ENCODE assay signal across 1 cellular context in the genomic region with DNA sequence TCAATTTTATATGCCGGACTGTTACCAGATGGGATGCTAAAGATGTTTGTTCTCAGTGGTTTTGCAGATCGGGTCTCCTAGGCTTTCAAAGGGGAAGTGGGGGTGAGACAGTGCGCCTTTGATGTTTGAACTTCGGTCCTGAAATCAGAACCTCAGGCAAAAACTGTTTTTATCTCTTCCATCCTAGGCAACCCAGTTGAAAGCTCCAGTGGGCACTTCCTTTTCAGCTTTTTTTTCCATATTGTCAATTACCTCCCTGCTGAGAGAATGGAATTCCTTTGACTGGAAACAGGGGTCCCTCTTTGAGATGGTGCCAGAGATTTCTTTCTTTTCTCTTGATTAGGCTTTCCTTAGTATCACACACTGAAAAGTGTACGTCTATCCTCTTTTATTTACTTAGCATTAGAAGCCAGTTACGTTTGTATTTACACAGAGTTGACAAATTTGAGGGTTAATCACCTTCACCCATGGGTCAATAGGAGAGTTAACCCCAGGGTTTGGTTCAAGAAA.
TF ChIP-seq lines count a peak whose summit lies in the region.

No MANE protein-coding gene starts in this region.

TF ChIP-seq in HepG2, 621 proteins besides CTCF, POLR2A, EP300 and RAD21 (continued from another document and continues in another):
- no peak for TF ChIP-seq ZNF646 (CRISPR knock-in tag; IDR thresholded peaks at IDR 0.05)
- TF ChIP-seq LCORL (IDR thresholded peaks at IDR 0.05), result no peak
- peak; percentile 60; the same call in 1 of the 2 replicates for TF ChIP-seq LCORL (CRISPR knock-in tag; IDR thresholded peaks at IDR 0.05)
- TF ChIP-seq HDAC1 (CRISPR knock-in tag; IDR thresholded peaks at IDR 0.05), result peak; percentile 77
- TF ChIP-seq, protein P1, sequence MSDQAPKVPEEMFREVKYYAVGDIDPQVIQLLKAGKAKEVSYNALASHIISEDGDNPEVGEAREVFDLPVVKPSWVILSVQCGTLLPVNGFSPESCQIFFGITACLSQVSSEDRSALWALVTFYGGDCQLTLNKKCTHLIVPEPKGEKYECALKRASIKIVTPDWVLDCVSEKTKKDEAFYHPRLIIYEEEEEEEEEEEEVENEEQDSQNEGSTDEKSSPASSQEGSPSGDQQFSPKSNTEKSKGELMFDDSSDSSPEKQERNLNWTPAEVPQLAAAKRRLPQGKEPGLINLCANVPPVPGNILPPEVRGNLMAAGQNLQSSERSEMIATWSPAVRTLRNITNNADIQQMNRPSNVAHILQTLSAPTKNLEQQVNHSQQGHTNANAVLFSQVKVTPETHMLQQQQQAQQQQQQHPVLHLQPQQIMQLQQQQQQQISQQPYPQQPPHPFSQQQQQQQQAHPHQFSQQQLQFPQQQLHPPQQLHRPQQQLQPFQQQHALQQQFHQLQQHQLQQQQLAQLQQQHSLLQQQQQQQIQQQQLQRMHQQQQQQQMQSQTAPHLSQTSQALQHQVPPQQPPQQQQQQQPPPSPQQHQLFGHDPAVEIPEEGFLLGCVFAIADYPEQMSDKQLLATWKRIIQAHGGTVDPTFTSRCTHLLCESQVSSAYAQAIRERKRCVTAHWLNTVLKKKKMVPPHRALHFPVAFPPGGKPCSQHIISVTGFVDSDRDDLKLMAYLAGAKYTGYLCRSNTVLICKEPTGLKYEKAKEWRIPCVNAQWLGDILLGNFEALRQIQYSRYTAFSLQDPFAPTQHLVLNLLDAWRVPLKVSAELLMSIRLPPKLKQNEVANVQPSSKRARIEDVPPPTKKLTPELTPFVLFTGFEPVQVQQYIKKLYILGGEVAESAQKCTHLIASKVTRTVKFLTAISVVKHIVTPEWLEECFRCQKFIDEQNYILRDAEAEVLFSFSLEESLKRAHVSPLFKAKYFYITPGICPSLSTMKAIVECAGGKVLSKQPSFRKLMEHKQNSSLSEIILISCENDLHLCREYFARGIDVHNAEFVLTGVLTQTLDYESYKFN (CRISPR knock-in tag; conservative IDR thresholded peaks at IDR 0.05), result peak; percentile 93
- TF ChIP-seq CSRNP1 (CRISPR knock-in tag; IDR thresholded peaks at IDR 0.05), result no peak
- no peak for TF ChIP-seq TP53 (CRISPR knock-in tag; conservative IDR thresholded peaks at IDR 0.05)
- peak; percentile 33; the same call in 1 of the 2 replicates for TF ChIP-seq PPARG (CRISPR knock-in tag; conservative IDR thresholded peaks at IDR 0.05)
- peak; percentile 71; the same call in 1 of the 2 replicates for TF ChIP-seq ZBTB7B (CRISPR knock-in tag; IDR thresholded peaks at IDR 0.05)
- TF ChIP-seq ZNF644 (CRISPR knock-in tag; IDR thresholded peaks at IDR 0.05; ENCODE audit: low read depth), result peak; percentile 75
- TF ChIP-seq, protein P2, sequence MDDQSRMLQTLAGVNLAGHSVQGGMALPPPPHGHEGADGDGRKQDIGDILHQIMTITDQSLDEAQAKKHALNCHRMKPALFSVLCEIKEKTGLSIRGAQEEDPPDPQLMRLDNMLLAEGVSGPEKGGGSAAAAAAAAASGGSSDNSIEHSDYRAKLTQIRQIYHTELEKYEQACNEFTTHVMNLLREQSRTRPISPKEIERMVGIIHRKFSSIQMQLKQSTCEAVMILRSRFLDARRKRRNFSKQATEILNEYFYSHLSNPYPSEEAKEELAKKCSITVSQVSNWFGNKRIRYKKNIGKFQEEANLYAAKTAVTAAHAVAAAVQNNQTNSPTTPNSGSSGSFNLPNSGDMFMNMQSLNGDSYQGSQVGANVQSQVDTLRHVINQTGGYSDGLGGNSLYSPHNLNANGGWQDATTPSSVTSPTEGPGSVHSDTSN (CRISPR knock-in tag; IDR thresholded peaks at IDR 0.05; ENCODE audit: borderline replicate concordance), result no peak
- TF ChIP-seq, protein P3, sequence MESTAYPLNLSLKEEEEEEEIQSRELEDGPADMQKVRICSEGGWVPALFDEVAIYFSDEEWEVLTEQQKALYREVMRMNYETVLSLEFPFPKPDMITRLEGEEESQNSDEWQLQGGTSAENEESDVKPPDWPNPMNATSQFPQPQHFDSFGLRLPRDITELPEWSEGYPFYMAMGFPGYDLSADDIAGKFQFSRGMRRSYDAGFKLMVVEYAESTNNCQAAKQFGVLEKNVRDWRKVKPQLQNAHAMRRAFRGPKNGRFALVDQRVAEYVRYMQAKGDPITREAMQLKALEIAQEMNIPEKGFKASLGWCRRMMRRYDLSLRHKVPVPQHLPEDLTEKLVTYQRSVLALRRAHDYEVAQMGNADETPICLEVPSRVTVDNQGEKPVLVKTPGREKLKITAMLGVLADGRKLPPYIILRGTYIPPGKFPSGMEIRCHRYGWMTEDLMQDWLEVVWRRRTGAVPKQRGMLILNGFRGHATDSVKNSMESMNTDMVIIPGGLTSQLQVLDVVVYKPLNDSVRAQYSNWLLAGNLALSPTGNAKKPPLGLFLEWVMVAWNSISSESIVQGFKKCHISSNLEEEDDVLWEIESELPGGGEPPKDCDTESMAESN (CRISPR knock-in tag; conservative IDR thresholded peaks at IDR 0.05), result 0 out of 2 replicates have a peak, but pooled peaks have one; percentile 35
- no peak for TF ChIP-seq ARID2 (CRISPR knock-in tag; IDR thresholded peaks at IDR 0.05; ENCODE audit: borderline replicate concordance)
- TF ChIP-seq NR2F2 (IDR thresholded peaks at IDR 0.05; ENCODE audit: borderline replicate concordance, low read depth), result peak; percentile 95
- TF ChIP-seq ZNF781 (CRISPR knock-in tag; IDR thresholded peaks at IDR 0.05; ENCODE audit: borderline replicate concordance, not compliant biosample characterization), result no peak
- no peak for TF ChIP-seq ZNF44 (CRISPR knock-in tag; IDR thresholded peaks at IDR 0.05)
- TF ChIP-seq BCL6 (CRISPR knock-in tag; IDR thresholded peaks at IDR 0.05), result peak; percentile 55
- TF ChIP-seq HOXA3 (CRISPR knock-in tag; IDR thresholded peaks at IDR 0.05), result peak; percentile 22; the same call in 1 of the 2 replicates
- 0 out of 2 replicates have a peak, but pooled peaks have one; percentile 7 for TF ChIP-seq ZNF574 (CRISPR knock-in tag; IDR thresholded peaks at IDR 0.05)
- TF ChIP-seq, protein P4, sequence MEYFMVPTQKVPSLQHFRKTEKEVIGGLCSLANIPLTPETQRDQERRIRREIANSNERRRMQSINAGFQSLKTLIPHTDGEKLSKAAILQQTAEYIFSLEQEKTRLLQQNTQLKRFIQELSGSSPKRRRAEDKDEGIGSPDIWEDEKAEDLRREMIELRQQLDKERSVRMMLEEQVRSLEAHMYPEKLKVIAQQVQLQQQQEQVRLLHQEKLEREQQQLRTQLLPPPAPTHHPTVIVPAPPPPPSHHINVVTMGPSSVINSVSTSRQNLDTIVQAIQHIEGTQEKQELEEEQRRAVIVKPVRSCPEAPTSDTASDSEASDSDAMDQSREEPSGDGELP (IDR thresholded peaks at IDR 0.05; ENCODE audit: borderline replicate concordance, low read depth), result peak; percentile 35; the same call in 1 of the 2 replicates
- no peak for TF ChIP-seq FOXO4 (CRISPR knock-in tag; conservative IDR thresholded peaks at IDR 0.05)
- peak; percentile 39; the same call in 1 of the 2 replicates for TF ChIP-seq FOXK1 (CRISPR knock-in tag; IDR thresholded peaks at IDR 0.05; ENCODE audit: borderline replicate concordance, low read depth)
- TF ChIP-seq ATF2 (CRISPR knock-in tag; IDR thresholded peaks at IDR 0.05), result peak; percentile 35; the same call in 1 of the 2 replicates
- TF ChIP-seq CEBPG (CRISPR knock-in tag; IDR thresholded peaks at IDR 0.05), result 0 out of 2 replicates have a peak, but pooled peaks have one; percentile 11
- TF ChIP-seq, protein P5, sequence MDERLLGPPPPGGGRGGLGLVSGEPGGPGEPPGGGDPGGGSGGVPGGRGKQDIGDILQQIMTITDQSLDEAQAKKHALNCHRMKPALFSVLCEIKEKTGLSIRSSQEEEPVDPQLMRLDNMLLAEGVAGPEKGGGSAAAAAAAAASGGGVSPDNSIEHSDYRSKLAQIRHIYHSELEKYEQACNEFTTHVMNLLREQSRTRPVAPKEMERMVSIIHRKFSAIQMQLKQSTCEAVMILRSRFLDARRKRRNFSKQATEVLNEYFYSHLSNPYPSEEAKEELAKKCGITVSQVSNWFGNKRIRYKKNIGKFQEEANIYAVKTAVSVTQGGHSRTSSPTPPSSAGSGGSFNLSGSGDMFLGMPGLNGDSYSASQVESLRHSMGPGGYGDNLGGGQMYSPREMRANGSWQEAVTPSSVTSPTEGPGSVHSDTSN (CRISPR knock-in tag; IDR thresholded peaks at IDR 0.05), result no peak
- TF ChIP-seq ETV5 (CRISPR knock-in tag; IDR thresholded peaks at IDR 0.05; ENCODE audit: borderline replicate concordance), result peak; percentile 71
